14 cellular contexts compared by ENCODE assay signal in the genomic region with DNA sequence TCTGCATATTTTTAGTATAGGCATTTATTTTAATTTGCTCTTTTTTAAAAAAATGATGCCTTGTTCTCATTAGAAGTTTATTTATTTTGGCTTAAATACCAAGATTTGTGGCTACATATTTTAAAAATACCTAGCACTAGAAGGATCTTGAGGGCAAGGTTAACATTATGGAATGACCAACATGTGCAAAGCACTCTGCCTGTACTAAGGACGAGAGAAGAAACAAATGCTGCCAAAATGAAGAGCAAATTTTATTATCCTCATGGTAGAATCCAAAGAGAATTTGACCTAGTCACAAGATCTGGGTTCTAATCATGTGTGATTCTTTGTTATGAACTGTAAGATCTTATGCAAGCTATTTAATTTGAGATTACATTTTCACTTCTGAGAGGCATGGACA. TPM values are rescaled to one million over a fixed set of nuclear protein-coding genes. Genes with fewer than 3 reads are reported as not detected.
DNase-seq lines count a peak whose midpoint lies in the region; ATAC-seq and FAIRE-seq lines count a peak whose summit lies in the region.
"Had no signal": no experiment of that assay in that cellular context is flagged by ENCODE, and none has a peak within 500 bp of the region (broad histone marks: within the 10 kb centered on the region; RNA-seq: fewer than 3 reads in every experiment).

No MANE protein-coding gene starts in this region.

- H2AFZ ChIP-seq in ACC112 (ENCODE audit: low read length, unreplicated experiment) = no peak overlapping the region

- H3K27ac ChIP-seq in ACC112 (ENCODE audit: low read depth, low read length) = no peak overlapping the region
- H3K27ac ChIP-seq in iPS-18a (ENCODE audit: low read length) = no peak overlapping the region

- H3K27me3 ChIP-seq in ACC112 (ENCODE audit: insufficient read depth, low read length) (no peaks in the 10 kb centered on the region), iPS-18a (ENCODE audit: control insufficient read depth, insufficient read depth, low read length) (no peaks in the 10 kb centered on the region)
- H3K27me3 ChIP-seq: tibial artery had no signal

- H3K36me3 ChIP-seq in ACC112 (ENCODE audit: insufficient read depth, low read length) = no peaks in the 10 kb centered on the region
- peaks cover 8% of the 10 kb centered on the region for H3K36me3 ChIP-seq in iPS-18a (ENCODE audit: control insufficient read depth, low read depth, low read length)
- H3K36me3 ChIP-seq: tibial artery had no signal

- no peaks in the 10 kb centered on the region for H3K27me3 Mint-ChIP-seq in activated CD4-positive, alpha-beta memory T cell treated with anti-CD3 and anti-CD28 coated beads, Interleukin-2, amount 10 ng/mL, durations not matched to agents 7 days and 5 days

- CTCF ChIA-PET in activated CD4-positive, alpha-beta memory T cell treated with anti-CD3 and anti-CD28 coated beads, Interleukin-2, amount 10 ng/mL, durations not matched to agents 7 days and 5 days (lab: Charles Lee) = no interaction called here

- POLR2A ChIA-PET in activated CD4-positive, alpha-beta memory T cell treated with anti-CD3 and anti-CD28 coated beads, Interleukin-2, amount 10 ng/mL, durations not matched to agents 7 days and 5 days (lab: Charles Lee) = interaction anchor here (1.2 to 4.1 kb wide), 2 partner anchors 8 to 377 kb away, joined by 5 to 36 read pairs; a partner anchor contains a TSS

- H3K36me3 Mint-ChIP-seq in activated CD4-positive, alpha-beta memory T cell treated with anti-CD3 and anti-CD28 coated beads, Interleukin-2, amount 10 ng/mL, durations not matched to agents 7 days and 5 days (ENCODE audit: low read depth) = peaks cover 32% of the 10 kb centered on the region
- H3K36me3 Mint-ChIP-seq: WTC11 had no signal

- no peaks in the 10 kb centered on the region for H3K9me3 ChIP-seq in iPS-18a (ENCODE audit: control insufficient read depth, low read depth, low read length)
- H3K9me3 ChIP-seq: tibial artery had no signal

- peaks cover 33% of the 10 kb centered on the region for H3K4me1 ChIP-seq in ACC112 (ENCODE audit: control insufficient read depth, insufficient read depth, low read length, unreplicated experiment)
- H3K4me1 ChIP-seq in iPS-18a (ENCODE audit: control insufficient read depth, low read depth, low read length) = peaks cover 11% of the 10 kb centered on the region

- peak overlapping the region; percentile 14 for H3K27ac Mint-ChIP-seq in activated CD4-positive, alpha-beta memory T cell treated with anti-CD3 and anti-CD28 coated beads, Interleukin-2, amount 10 ng/mL, durations not matched to agents 7 days and 5 days
- H3K27ac Mint-ChIP-seq: WTC11 had no signal

- no peak for ATAC-seq in GM21619 (IDR thresholded peaks at IDR 0.05; ENCODE audit: unreplicated experiment)
- ATAC-seq: WTC11 had no signal

- FAIRE-seq in RCC 7860 (lab: Jason Lieb, UNC) = no peak
- FAIRE-seq: H1 had no signal

- DNase-seq in EL = peak; percentile 45
- DNase-seq in activated CD4-positive, alpha-beta memory T cell treated with anti-CD3 and anti-CD28 coated beads, Interleukin-2, amount 10 ng/mL, durations not matched to agents 7 days and 5 days = no peak
- no peak for DNase-seq in HT-29 (ENCODE audit: low spot score)
- DNase-seq in RCC 7860 (ENCODE audit: low spot score) = no peak
- DNase-seq in NCI-H1436 (lab: John Stamatoyannopoulos, UW) = no peak
- DNase-seq: anterior cingulate cortex; NCI-H1048; stimulated activated CD4-positive, alpha-beta T cell treated with anti-CD3 and anti-CD28 coated beads, Interleukin-4, amount 100 ng/mL, for 24 hours; tibial artery had no signal

- peak overlapping the region; percentile 83 for H3K4me3 ChIP-seq in ACC112 (ENCODE audit: low read depth, low read length)
- H3K4me3 ChIP-seq in iPS-18a (ENCODE audit: low read length) = peak overlapping the region; percentile 73

- H3K4me3 Mint-ChIP-seq in activated CD4-positive, alpha-beta memory T cell treated with anti-CD3 and anti-CD28 coated beads, Interleukin-2, amount 10 ng/mL, durations not matched to agents 7 days and 5 days = peak overlapping the region; percentile 5

- H3K4me1 Mint-ChIP-seq in activated CD4-positive, alpha-beta memory T cell treated with anti-CD3 and anti-CD28 coated beads, Interleukin-2, amount 10 ng/mL, durations not matched to agents 7 days and 5 days = peaks cover 72% of the 10 kb centered on the region

- H3K79me2 ChIP-seq in ACC112 (ENCODE audit: control insufficient read depth, insufficient read depth, low read length, unreplicated experiment) = peaks cover 75% of the 10 kb centered on the region

- H3K9ac ChIP-seq in iPS-18a (ENCODE audit: low read length) = no peak overlapping the region

- H3K9me3 Mint-ChIP-seq in activated CD4-positive, alpha-beta memory T cell treated with anti-CD3 and anti-CD28 coated beads, Interleukin-2, amount 10 ng/mL, durations not matched to agents 7 days and 5 days = no peaks in the 10 kb centered on the region
- H3K9me3 Mint-ChIP-seq: WTC11 had no signal

RNA-seq across cellular contexts. Expression of a gene that starts 2.8 kb away (rescaled TPM):
- total RNA-seq in activated CD4-positive, alpha-beta memory T cell treated with anti-CD3 and anti-CD28 coated beads, Interleukin-2, amount 10 ng/mL, durations not matched to agents 7 days and 5 days = 100 to 1,000 TPM; 147 to 150 TPM
- 137 and 140 TPM in 2 replicates for total RNA-seq in HT-29 (2014; rRNA removed; shearing (Covaris generic))
